Comparison of ENCODE assay signal across 11 cellular contexts in genomic region chr6:81614292-81614691, GRCh38.
DNase-seq lines count a peak whose midpoint lies in the region; ATAC-seq, FAIRE-seq and TF ChIP-seq lines count a peak whose summit lies in the region.
"Had no signal": no experiment of that assay in that cellular context is flagged by ENCODE, and none has a peak within 500 bp of the region (broad histone marks: within the 10 kb centered on the region; RNA-seq: fewer than 3 reads in every experiment).

No MANE protein-coding gene starts in this region.

- BruUV-seq in OCI-LY7 (replicated peaks; lab: Mats Ljungman, UMichigan): no TSS peak

- TF ChIP-seq CTCF in OCI-LY7 (conservative IDR thresholded peaks at IDR 0.05; ENCODE audit: low read length): no peak

- no peaks in the 10 kb centered on the region for H3K79me2 ChIP-seq in OCI-LY7 (ENCODE audit: insufficient read depth, low read depth, low read length)

- peak; percentile 51; the same call in 2 of the 3 replicates for ATAC-seq in SK-N-SH treated with all-trans-retinoic acid at 6 μM for 48 hours
- no peak for ATAC-seq in HG02610 (IDR thresholded peaks at IDR 0.05; ENCODE audit: unreplicated experiment)
- no peak for ATAC-seq in GM19023 (IDR thresholded peaks at IDR 0.05; ENCODE audit: unreplicated experiment)
- ATAC-seq in HG03457 (IDR thresholded peaks at IDR 0.05; ENCODE audit: unreplicated experiment): no peak

- POLR2A ChIA-PET in OCI-LY7 (lab: Charles Lee): no interaction called here

- H3K27ac ChIP-seq in OCI-LY7 (ENCODE audit: low read depth, low read length, poor library complexity, severe bottlenecking): no peak overlapping the region

- H3K4me2 ChIP-seq in OCI-LY7 (ENCODE audit: low read length): no peak overlapping the region

- no peaks in the 10 kb centered on the region for H3K36me3 ChIP-seq in OCI-LY7 (ENCODE audit: insufficient read depth, low read length)

- no peaks in the 10 kb centered on the region for H3K9me3 ChIP-seq in OCI-LY7 (ENCODE audit: low read length)

- CTCF ChIA-PET in OCI-LY7 (lab: Charles Lee; ENCODE audit: unreplicated experiment): interaction anchor here (0.6 kb wide), 1 partner anchor 740 kb away, joined by 3 read pairs; no protein-coding TSS in a partner anchor

- intact Hi-C loops in OCI-LY7 (cut with micrococcal nuclease; ENCODE audit: unreplicated experiment): no loop called here

- no peak overlapping the region for H2AFZ ChIP-seq in OCI-LY7 (ENCODE audit: low read length)

- H3K9me2 ChIP-seq in OCI-LY7 (ENCODE audit: insufficient read depth, low read length): no peaks in the 10 kb centered on the region

- no peak overlapping the region for H3K4me3 ChIP-seq in OCI-LY7 (ENCODE audit: low read depth, low read length, poor library complexity, severe bottlenecking)

- FAIRE-seq in islet of Langerhans (lab: Jason Lieb, UNC): peak; percentile 55
- FAIRE-seq: H1 had no signal

- no peaks in the 10 kb centered on the region for H3K4me1 ChIP-seq in OCI-LY7 (ENCODE audit: insufficient read depth, low read length, poor library complexity, severe bottlenecking)

- DNase-seq in COLO668 (lab: John Stamatoyannopoulos, UW; ENCODE audit: unreplicated experiment): peak; percentile 42
- DNase-seq in LHCN-M2 (ENCODE audit: low read depth): peak; percentile 46
- no peak for DNase-seq in OCI-LY7 (ENCODE audit: low spot score)
- DNase-seq: CD4-positive, CD25-positive, alpha-beta regulatory T cell; central memory CD4-positive, alpha-beta T cell had no signal

- no peaks in the 10 kb centered on the region for H4K20me1 ChIP-seq in OCI-LY7 (ENCODE audit: insufficient read depth, low read length)

TF ChIP-seq in SK-N-SH treated with all-trans-retinoic acid at 6 μM for 48 hours, 23 proteins besides CTCF, POLR2A, EP300 and RAD21:
- TF ChIP-seq POU6F1 (CRISPR knock-in tag; IDR thresholded peaks at IDR 0.05; ENCODE audit: borderline replicate concordance, low read depth): no peak
- TF ChIP-seq ZFP30 (CRISPR knock-in tag; IDR thresholded peaks at IDR 0.05): no peak
- no peak for TF ChIP-seq ZC3H10 (CRISPR knock-in tag; IDR thresholded peaks at IDR 0.05)
- TF ChIP-seq ZNF565 (CRISPR knock-in tag; conservative IDR thresholded peaks at IDR 0.05; ENCODE audit: low read depth): no peak
- TF ChIP-seq PATZ1 (CRISPR knock-in tag; IDR thresholded peaks at IDR 0.05; ENCODE audit: borderline replicate concordance): no peak
- no peak for TF ChIP-seq TSHZ2 (CRISPR knock-in tag; IDR thresholded peaks at IDR 0.05)
- TF ChIP-seq GLIS3 (CRISPR knock-in tag; IDR thresholded peaks at IDR 0.05): no peak
- TF ChIP-seq CSRNP3 (CRISPR knock-in tag; IDR thresholded peaks at IDR 0.05): no peak
- no peak for TF ChIP-seq CREB5 (CRISPR knock-in tag; IDR thresholded peaks at IDR 0.05; ENCODE audit: low read depth)
- no peak for TF ChIP-seq ARNTL (CRISPR knock-in tag; IDR thresholded peaks at IDR 0.05; ENCODE audit: borderline replicate concordance, low read depth)
- no peak for TF ChIP-seq ZFP3 (CRISPR knock-in tag; IDR thresholded peaks at IDR 0.05)
- no peak for TF ChIP-seq RARB (CRISPR knock-in tag; IDR thresholded peaks at IDR 0.05)
- no peak for TF ChIP-seq ISL1 (CRISPR knock-in tag; IDR thresholded peaks at IDR 0.05)
- no peak for TF ChIP-seq ZNF8 (CRISPR knock-in tag; IDR thresholded peaks at IDR 0.05)
- no peak for TF ChIP-seq BACH2 (CRISPR knock-in tag; IDR thresholded peaks at IDR 0.05; ENCODE audit: borderline replicate concordance)
- TF ChIP-seq TOX (CRISPR knock-in tag; IDR thresholded peaks at IDR 0.05; ENCODE audit: borderline replicate concordance): no peak
- no peak for TF ChIP-seq SNAI2 (CRISPR knock-in tag; IDR thresholded peaks at IDR 0.05)
